ENCODE assay signal across 22 cellular contexts in genomic region chr2:182954789-182955188, GRCh38.
"Had no signal": no experiment of that assay in that cellular context is flagged by ENCODE, and none has a peak within 500 bp of the region (broad histone marks: within the 10 kb centered on the region; RNA-seq: fewer than 3 reads in every experiment).

No MANE protein-coding gene starts in this region.

- H3K9me3 Mint-ChIP-seq: stimulated activated memory B cell treated with anti-CD40 and anti-IgM and Interleukin-4, amounts not matched to agents 10 μg/mL and 1 μg/mL and 100 μg/mL, for 72 hours had no signal

- H3K27me3 ChIP-seq: adrenal gland, breast epithelium, esophagus squamous epithelium, gastroesophageal sphincter, heart left ventricle, sigmoid colon, transverse colon had no signal

- H3K4me3 Mint-ChIP-seq: activated naive CD8-positive, alpha-beta T cell; stimulated activated memory B cell treated with anti-CD40 and anti-IgM and Interleukin-4, amounts not matched to agents 10 μg/mL and 1 μg/mL and 100 μg/mL, for 72 hours had no signal

- H3K36me3 Mint-ChIP-seq: activated naive CD8-positive, alpha-beta T cell; stimulated activated memory B cell treated with anti-CD40 and anti-IgM and Interleukin-4, amounts not matched to agents 10 μg/mL and 1 μg/mL and 100 μg/mL, for 72 hours had no signal

- DNase-seq: activated CD4-positive, alpha-beta T cell treated with anti-CD3 and anti-CD28 coated beads for 1 hour; activated CD4-positive, alpha-beta T cell treated with anti-CD3 and anti-CD28 coated beads, Interleukin-2, amount 50 U/mL, for 1 hour; activated gamma-delta T cell treated with Interleukin-2 at 50 U/mL for 16 hours; activated T-cell treated with anti-CD3 and anti-CD28 coated beads, Interleukin-2, amount 50 U/mL, for 1 hour; adrenal gland; cerebellar nuclear complex; esophagus squamous epithelium; heart left ventricle; left cardiac atrium; mesenchymal stem cell; mucosa of descending colon; occipital lobe; sigmoid colon; stimulated activated CD4-positive, alpha-beta T cell treated with anti-CD3 and anti-CD28 coated beads, Interleukin-15, amount 100 ng/mL, for 24 hours; transverse colon had no signal

- H3K4me1 Mint-ChIP-seq: stimulated activated memory B cell treated with anti-CD40 and anti-IgM and Interleukin-4, amounts not matched to agents 10 μg/mL and 1 μg/mL and 100 μg/mL, for 72 hours had no signal

- H3K27ac Mint-ChIP-seq: activated naive CD8-positive, alpha-beta T cell; stimulated activated memory B cell treated with anti-CD40 and anti-IgM and Interleukin-4, amounts not matched to agents 10 μg/mL and 1 μg/mL and 100 μg/mL, for 72 hours had no signal

- H3K9me3 ChIP-seq: adrenal gland, breast epithelium, esophagus squamous epithelium, gastroesophageal sphincter, heart left ventricle, mucosa of descending colon, sigmoid colon, transverse colon had no signal

- H3K4me3 ChIP-seq: adrenal gland, breast epithelium, coronary artery, esophagus squamous epithelium, gastroesophageal sphincter, heart left ventricle, mucosa of descending colon, sigmoid colon, smooth muscle cell, transverse colon had no signal

- H3K4me2 ChIP-seq: smooth muscle cell had no signal

- H3K4me1 ChIP-seq: breast epithelium, esophagus squamous epithelium, gastroesophageal sphincter, sigmoid colon, transverse colon had no signal

- H3K27me3 Mint-ChIP-seq: activated naive CD8-positive, alpha-beta T cell; stimulated activated memory B cell treated with anti-CD40 and anti-IgM and Interleukin-4, amounts not matched to agents 10 μg/mL and 1 μg/mL and 100 μg/mL, for 72 hours had no signal

- H3K27ac ChIP-seq: adrenal gland, breast epithelium, coronary artery, esophagus squamous epithelium, gastroesophageal sphincter, heart left ventricle, sigmoid colon, transverse colon, VCaP had no signal
